1 cellular context compared by ENCODE assay signal in the genomic region with DNA sequence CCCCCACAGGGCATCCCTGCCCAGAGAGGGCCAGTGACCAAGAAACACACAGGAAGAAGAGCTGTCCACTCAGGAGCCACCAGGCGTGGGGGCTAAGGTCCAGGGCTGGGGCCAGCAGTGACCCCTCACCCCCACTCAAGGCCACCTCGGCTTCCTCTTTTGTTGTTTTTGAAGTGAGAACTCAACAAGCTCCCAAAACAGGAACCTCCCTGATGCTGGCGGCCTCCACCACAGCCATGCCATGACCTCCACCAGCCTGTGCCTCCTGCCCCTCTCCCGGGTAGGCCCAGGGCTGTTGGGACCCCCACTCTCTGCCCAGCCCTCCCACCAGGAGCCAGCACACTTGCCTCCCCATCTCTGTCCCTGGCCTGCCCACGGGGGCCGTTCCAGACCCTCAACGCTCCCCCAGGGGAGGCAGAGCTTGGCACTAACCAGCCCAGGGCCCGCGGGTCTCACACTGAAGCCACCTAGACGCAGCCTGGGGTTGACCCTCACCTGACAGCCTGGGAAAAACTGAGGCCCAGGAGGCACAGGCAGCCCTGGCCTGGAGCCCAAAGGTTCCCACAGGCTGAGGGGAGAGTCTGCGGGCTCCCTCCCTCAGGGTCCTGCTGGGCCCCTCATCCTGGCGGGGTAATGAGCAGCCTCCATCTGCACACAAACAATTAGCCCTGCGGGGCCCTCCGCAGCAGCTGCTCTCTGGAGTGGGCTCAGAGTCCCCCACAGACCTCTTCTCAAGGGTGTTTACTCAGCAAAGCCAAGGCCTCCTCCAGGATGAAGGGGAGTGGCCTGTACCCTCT.
TF ChIP-seq lines count a peak whose summit lies in the region.

No MANE protein-coding gene starts in this region.

TF ChIP-seq in HEK293, 187 proteins besides CTCF, POLR2A, EP300 and RAD21 (continued from another document):
- TF ChIP-seq, protein P1, sequence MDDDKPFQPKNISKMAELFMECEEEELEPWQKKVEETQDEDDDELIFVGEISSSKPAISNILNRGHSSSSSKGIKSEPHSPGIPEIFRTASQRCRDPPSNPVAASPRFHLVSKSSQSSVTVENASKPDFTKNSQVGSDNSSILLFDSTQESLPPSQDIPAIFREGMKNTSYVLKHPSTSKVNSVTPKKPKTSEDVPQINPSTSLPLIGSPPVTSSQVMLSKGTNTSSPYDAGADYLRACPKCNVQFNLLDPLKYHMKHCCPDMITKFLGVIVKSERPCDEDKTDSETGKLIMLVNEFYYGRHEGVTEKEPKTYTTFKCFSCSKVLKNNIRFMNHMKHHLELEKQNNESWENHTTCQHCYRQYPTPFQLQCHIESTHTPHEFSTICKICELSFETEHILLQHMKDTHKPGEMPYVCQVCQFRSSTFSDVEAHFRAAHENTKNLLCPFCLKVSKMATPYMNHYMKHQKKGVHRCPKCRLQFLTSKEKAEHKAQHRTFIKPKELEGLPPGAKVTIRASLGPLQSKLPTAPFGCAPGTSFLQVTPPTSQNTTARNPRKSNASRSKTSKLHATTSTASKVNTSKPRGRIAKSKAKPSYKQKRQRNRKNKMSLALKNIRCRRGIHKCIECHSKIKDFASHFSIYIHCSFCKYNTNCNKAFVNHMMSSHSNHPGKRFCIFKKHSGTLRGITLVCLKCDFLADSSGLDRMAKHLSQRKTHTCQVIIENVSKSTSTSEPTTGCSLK (tag by site-specific recombination; IDR thresholded peaks at IDR 0.05), result no peak
- no peak for TF ChIP-seq ZNF184 (tag by site-specific recombination; IDR thresholded peaks at IDR 0.05)
- TF ChIP-seq ZBTB7A (tag by site-specific recombination; IDR thresholded peaks at IDR 0.05; ENCODE audit: low read depth), result no peak
- no peak for TF ChIP-seq ZFP3 (tag by site-specific recombination; IDR thresholded peaks at IDR 0.05; ENCODE audit: low read depth)
- TF ChIP-seq ZNF211 (tag by site-specific recombination; IDR thresholded peaks at IDR 0.05; ENCODE audit: low read depth), result no peak
- no peak for TF ChIP-seq GFI1B (tag by site-specific recombination; IDR thresholded peaks at IDR 0.05)
- no peak for TF ChIP-seq ZBTB17 (tag by site-specific recombination; IDR thresholded peaks at IDR 0.05)
- TF ChIP-seq, protein P2, sequence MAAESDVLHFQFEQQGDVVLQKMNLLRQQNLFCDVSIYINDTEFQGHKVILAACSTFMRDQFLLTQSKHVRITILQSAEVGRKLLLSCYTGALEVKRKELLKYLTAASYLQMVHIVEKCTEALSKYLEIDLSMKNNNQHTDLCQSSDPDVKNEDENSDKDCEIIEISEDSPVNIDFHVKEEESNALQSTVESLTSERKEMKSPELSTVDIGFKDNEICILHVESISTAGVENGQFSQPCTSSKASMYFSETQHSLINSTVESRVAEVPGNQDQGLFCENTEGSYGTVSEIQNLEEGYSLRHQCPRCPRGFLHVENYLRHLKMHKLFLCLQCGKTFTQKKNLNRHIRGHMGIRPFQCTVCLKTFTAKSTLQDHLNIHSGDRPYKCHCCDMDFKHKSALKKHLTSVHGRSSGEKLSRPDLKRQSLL (tag by site-specific recombination; IDR thresholded peaks at IDR 0.05), result no peak
- peak; percentile 50 for TF ChIP-seq ZNF341 (tag by site-specific recombination; IDR thresholded peaks at IDR 0.05; ENCODE audit: low read depth)
- peak; percentile 80 for TF ChIP-seq ZBTB8A (tag by site-specific recombination; IDR thresholded peaks at IDR 0.05)
- no peak for TF ChIP-seq IKZF3 (tag by site-specific recombination; IDR thresholded peaks at IDR 0.05)
- TF ChIP-seq ZIC2 (tag by site-specific recombination; IDR thresholded peaks at IDR 0.05), result peak; percentile 97
- TF ChIP-seq, protein P3, sequence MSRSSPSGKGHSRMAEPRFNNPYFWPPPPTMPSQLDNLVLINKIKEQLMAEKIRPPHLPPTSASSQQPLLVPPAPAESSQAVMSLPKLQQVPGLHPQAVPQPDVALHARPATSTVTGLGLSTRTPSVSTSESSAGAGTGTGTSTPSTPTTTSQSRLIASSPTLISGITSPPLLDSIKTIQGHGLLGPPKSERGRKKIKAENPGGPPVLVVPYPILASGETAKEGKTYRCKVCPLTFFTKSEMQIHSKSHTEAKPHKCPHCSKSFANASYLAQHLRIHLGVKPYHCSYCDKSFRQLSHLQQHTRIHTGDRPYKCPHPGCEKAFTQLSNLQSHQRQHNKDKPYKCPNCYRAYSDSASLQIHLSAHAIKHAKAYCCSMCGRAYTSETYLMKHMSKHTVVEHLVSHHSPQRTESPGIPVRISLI (tag by site-specific recombination; IDR thresholded peaks at IDR 0.05), result no peak
TF ChIP-seq in HEK293: peak in this region for 5.
